In genomic region chr6:48369100-48369499, GRCh38 we compare ENCODE assay signal across 7 cellular contexts.
"Had no signal": no experiment of that assay in that cellular context is flagged by ENCODE, and none has a peak within 500 bp of the region (broad histone marks: within the 10 kb centered on the region; RNA-seq: fewer than 3 reads in every experiment).

No MANE protein-coding gene starts in this region.

- ATAC-seq: GM12878 had no signal

- DNase-seq: GDM1, GF-D8 had no signal

- H3K4me3 ChIP-seq: GM12878 had no signal

- FAIRE-seq: G401.6, GM12878, GM12891, GM18507, GM19239 had no signal
